ENCODE assay signal across 13 cellular contexts in the genomic region with DNA sequence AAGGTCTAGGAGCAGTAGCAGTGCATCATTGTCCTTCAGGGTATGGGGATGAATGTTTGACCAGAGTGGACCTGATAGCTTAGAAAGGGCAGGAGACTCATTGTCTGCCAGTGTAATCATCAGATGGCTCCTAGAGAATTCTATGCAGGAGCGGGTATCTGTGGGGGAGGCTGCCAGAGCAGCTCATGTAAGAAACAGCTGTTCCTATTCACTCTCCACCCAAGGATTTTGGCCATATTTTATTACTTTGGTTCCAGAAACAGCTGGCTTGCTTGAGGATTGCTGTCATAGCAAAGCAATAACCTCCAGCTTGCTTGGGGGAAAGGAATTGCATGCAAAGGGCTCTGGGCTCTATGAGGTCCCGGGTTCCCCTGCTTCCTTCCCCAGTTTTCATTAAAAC. TPM values are rescaled to one million over a fixed set of nuclear protein-coding genes. Genes with fewer than 3 reads are reported as not detected.
DNase-seq lines count a peak whose midpoint lies in the region; ATAC-seq and TF ChIP-seq lines count a peak whose summit lies in the region.
"Had no signal": no experiment of that assay in that cellular context is flagged by ENCODE, and none has a peak within 500 bp of the region (broad histone marks: within the 10 kb centered on the region; RNA-seq: fewer than 3 reads in every experiment).

No MANE protein-coding gene starts in this region.

- H3K4me1 ChIP-seq in HAP-1, result 0 out of 2 replicates have a peak, but pooled peaks cover 5% of the 10 kb centered on the region
- H3K4me1 ChIP-seq: breast epithelium had no signal

- no peaks in the 10 kb centered on the region for H3K27me3 ChIP-seq in HAP-1 (ENCODE audit: low read depth)
- H3K27me3 ChIP-seq: breast epithelium, tibial nerve had no signal

- H3K36me3 Mint-ChIP-seq in activated CD4-positive, alpha-beta T cell treated with anti-CD3 and anti-CD28 coated beads for 36 hours (ENCODE audit: low read depth), result peaks cover 19% of the 10 kb centered on the region
- peaks cover 17% of the 10 kb centered on the region for H3K36me3 Mint-ChIP-seq in activated CD4-positive, alpha-beta T cell treated with anti-CD3 and anti-CD28 coated beads, Interleukin-2, amount 10 ng/mL, durations not matched to agents 7 days and 5 days (ENCODE audit: low read depth)
- H3K36me3 Mint-ChIP-seq in chondrocyte (ENCODE audit: low read depth), result peaks cover 14% of the 10 kb centered on the region
- H3K36me3 Mint-ChIP-seq in immature natural killer cell, result peaks cover 0 to 16% (median 4%) of the 10 kb centered on the region in 3 donors

- DNase-seq in activated CD4-positive, alpha-beta T cell treated with anti-CD3 and anti-CD28 coated beads for 36 hours, result no peak
- DNase-seq in activated CD4-positive, alpha-beta T cell treated with anti-CD3 and anti-CD28 coated beads, Interleukin-2, amount 10 ng/mL, durations not matched to agents 7 days and 5 days, result no peak
- DNase-seq in chondrocyte (ENCODE audit: low spot score) (no peak), immature natural killer cell (no peak), skeletal muscle cell (ENCODE audit: low read depth) (peak; percentile 24), HAP-1 (ENCODE audit: low spot score in 2 of 2) (no peak)
- no peak for DNase-seq in stimulated activated CD4-positive, alpha-beta T cell treated with anti-CD3 and anti-CD28 coated beads, Interleukin-2, amount 100 ng/mL, for 48 hours
- DNase-seq: activated B cell treated with CpG ODN at 0.5 μM for 24 hours, MM.1S had no signal

- H3K4me3 ChIP-seq in skeletal muscle cell (ENCODE audit: low read depth, low read length) (no peak overlapping the region), HAP-1 (no peak overlapping the region)
- H3K4me3 ChIP-seq: breast epithelium, GM12878, tibial nerve had no signal

- no peak for TF ChIP-seq CTCF in chondrocyte (IDR thresholded peaks at IDR 0.05)

- H3K27me3 Mint-ChIP-seq in activated CD4-positive, alpha-beta T cell treated with anti-CD3 and anti-CD28 coated beads for 36 hours, result no peaks in the 10 kb centered on the region
- no peaks in the 10 kb centered on the region for H3K27me3 Mint-ChIP-seq in activated CD4-positive, alpha-beta T cell treated with anti-CD3 and anti-CD28 coated beads, Interleukin-2, amount 10 ng/mL, durations not matched to agents 7 days and 5 days
- H3K27me3 Mint-ChIP-seq in chondrocyte (ENCODE audit: low read depth), result no peaks in the 10 kb centered on the region
- H3K27me3 Mint-ChIP-seq in immature natural killer cell (ENCODE audit: low read depth in 3 of 3), result peaks cover 0 to 2% (median 1%) of the 10 kb centered on the region in 3 donors
- H3K27me3 Mint-ChIP-seq: activated B cell treated with CpG ODN at 0.5 μM for 24 hours had no signal

- CTCF ChIA-PET in activated CD4-positive, alpha-beta T cell treated with anti-CD3 and anti-CD28 coated beads for 36 hours (lab: Charles Lee), result interaction anchor here (0.6 to 1.6 kb wide), 9 partner anchors 9 to 294 kb away, joined by 3 to 5 read pairs (median 3); no protein-coding TSS in a partner anchor
- CTCF ChIA-PET in activated CD4-positive, alpha-beta T cell treated with anti-CD3 and anti-CD28 coated beads, Interleukin-2, amount 10 ng/mL, durations not matched to agents 7 days and 5 days (lab: Charles Lee), result interaction anchor here (0.6 to 1.5 kb wide), 4 partner anchors 9 to 150 kb away, joined by 3 to 4 read pairs (median 3); no protein-coding TSS in a partner anchor

- no peaks in the 10 kb centered on the region for H3K9me3 Mint-ChIP-seq in activated CD4-positive, alpha-beta T cell treated with anti-CD3 and anti-CD28 coated beads for 36 hours (ENCODE audit: low read depth)
- H3K9me3 Mint-ChIP-seq in activated CD4-positive, alpha-beta T cell treated with anti-CD3 and anti-CD28 coated beads, Interleukin-2, amount 10 ng/mL, durations not matched to agents 7 days and 5 days, result no peaks in the 10 kb centered on the region
- no peaks in the 10 kb centered on the region for H3K9me3 Mint-ChIP-seq in chondrocyte (ENCODE audit: low read depth)
- H3K9me3 Mint-ChIP-seq in immature natural killer cell, result no peaks in the 10 kb centered on the region
- H3K9me3 Mint-ChIP-seq: activated B cell treated with CpG ODN at 0.5 μM for 24 hours had no signal

- intact Hi-C loops in activated CD4-positive, alpha-beta T cell treated with anti-CD3 and anti-CD28 coated beads for 36 hours (cut with DNase I, micrococcal nuclease), result no loop called here

- peaks cover 72% of the 10 kb centered on the region for H3K4me1 Mint-ChIP-seq in activated CD4-positive, alpha-beta T cell treated with anti-CD3 and anti-CD28 coated beads for 36 hours
- peaks cover 50% of the 10 kb centered on the region for H3K4me1 Mint-ChIP-seq in activated CD4-positive, alpha-beta T cell treated with anti-CD3 and anti-CD28 coated beads, Interleukin-2, amount 10 ng/mL, durations not matched to agents 7 days and 5 days
- peaks cover 24% of the 10 kb centered on the region for H3K4me1 Mint-ChIP-seq in chondrocyte (ENCODE audit: low read depth)
- peaks cover 89 to 97% of the 10 kb centered on the region in 2 donors for H3K4me1 Mint-ChIP-seq in immature natural killer cell

- H3K9me3 ChIP-seq in HAP-1, result no peaks in the 10 kb centered on the region
- H3K9me3 ChIP-seq: breast epithelium, tibial nerve had no signal

- POLR2A ChIA-PET in activated CD4-positive, alpha-beta T cell treated with anti-CD3 and anti-CD28 coated beads for 36 hours (lab: Charles Lee), result interaction anchor here (1.7 kb wide), 1 partner anchor 45 kb away, joined by 4 read pairs; a partner anchor contains a TSS
- POLR2A ChIA-PET in activated CD4-positive, alpha-beta T cell treated with anti-CD3 and anti-CD28 coated beads, Interleukin-2, amount 10 ng/mL, durations not matched to agents 7 days and 5 days (lab: Charles Lee), result no interaction called here

- in situ Hi-C loops in HAP-1 (cut with MboI; ENCODE audit: low sequenced_read_pairs), result no loop called here

- H3K36me3 ChIP-seq in HAP-1 (replicated peaks), result peaks cover 5% of the 10 kb centered on the region
- H3K36me3 ChIP-seq: breast epithelium had no signal

- no peak overlapping the region for H3K4me3 Mint-ChIP-seq in activated CD4-positive, alpha-beta T cell treated with anti-CD3 and anti-CD28 coated beads for 36 hours
- no peak overlapping the region for H3K4me3 Mint-ChIP-seq in activated CD4-positive, alpha-beta T cell treated with anti-CD3 and anti-CD28 coated beads, Interleukin-2, amount 10 ng/mL, durations not matched to agents 7 days and 5 days
- H3K4me3 Mint-ChIP-seq in chondrocyte (ENCODE audit: unreplicated experiment) (no peak overlapping the region), immature natural killer cell (peak overlapping the region in 1 of 5 donors; percentile 29)
- H3K4me3 Mint-ChIP-seq: activated B cell treated with CpG ODN at 0.5 μM for 24 hours had no signal

- ATAC-seq in activated CD4-positive, alpha-beta T cell treated with anti-CD3 and anti-CD28 coated beads for 36 hours, result no peak
- ATAC-seq in GM19463 (IDR thresholded peaks at IDR 0.05; ENCODE audit: unreplicated experiment), result no peak

- peak overlapping the region; percentile 87 for H3K27ac Mint-ChIP-seq in activated CD4-positive, alpha-beta T cell treated with anti-CD3 and anti-CD28 coated beads for 36 hours
- no peak overlapping the region for H3K27ac Mint-ChIP-seq in activated CD4-positive, alpha-beta T cell treated with anti-CD3 and anti-CD28 coated beads, Interleukin-2, amount 10 ng/mL, durations not matched to agents 7 days and 5 days
- peak overlapping the region; percentile 52 for H3K27ac Mint-ChIP-seq in chondrocyte (ENCODE audit: unreplicated experiment)
- peak overlapping the region; percentile 9 to 74 (median 65) for H3K27ac Mint-ChIP-seq in immature natural killer cell
- H3K27ac Mint-ChIP-seq: activated B cell treated with CpG ODN at 0.5 μM for 24 hours had no signal

RNA-seq across cellular contexts. Expression of a gene that starts 44.1 kb away (rescaled TPM):
- 100 to 1,000 TPM; 139 to 152 TPM for total RNA-seq in activated CD4-positive, alpha-beta T cell treated with anti-CD3 and anti-CD28 coated beads for 36 hours
- 100 to 1,000 TPM; 208 to 229 TPM for total RNA-seq in activated CD4-positive, alpha-beta T cell treated with anti-CD3 and anti-CD28 coated beads, Interleukin-2, amount 10 ng/mL, durations not matched to agents 7 days and 5 days
- total RNA-seq in chondrocyte, result 78.7 to 169 TPM (median 168 TPM) in 3 replicates
- 100 to 1,000 TPM; 271 to 323 (median 273) TPM for polyA plus RNA-seq in immature natural killer cell
